ENCODE assay signal across 24 cellular contexts in genomic region chr6:79622353-79622752, GRCh38.
"Had no signal": no experiment of that assay in that cellular context is flagged by ENCODE, and none has a peak within 500 bp of the region (broad histone marks: within the 10 kb centered on the region; RNA-seq: fewer than 3 reads in every experiment).

No MANE protein-coding gene starts in this region.

- H3K36me3 ChIP-seq: SJSA1 had no signal

- H3K27ac ChIP-seq: SJSA1, SK-N-MC had no signal

- FAIRE-seq: RCC 7860 had no signal

- H3K9me3 ChIP-seq: SJSA1 had no signal

- H3K27me3 ChIP-seq: SJSA1 had no signal

- H3K4me3 ChIP-seq: SJSA1, SK-N-MC had no signal

- DNase-seq: KBM-7, MV-4-11, NCI-H1048, NCI-H1105, NCI-H1417, NCI-H1436 treated with DMSO at 0.1 percent for 48 hours, NCI-H1694, NCI-H187 treated with DMSO at 0.1 percent for 48 hours, NCI-H2029 treated with DMSO at 0.1 percent for 48 hours, NCI-H2107, NCI-H2171, NCI-H226, NCI-H446, NCI-H510A, NCI-H524 treated with DMSO at 0.1 percent for 48 hours, NCI-H69, NCI-H774, Right ventricle myocardium superior, RPMI8226, SIG-M5, SW 1271 had no signal
